Comparison of ENCODE assay signal across 25 cellular contexts in the genomic region with DNA sequence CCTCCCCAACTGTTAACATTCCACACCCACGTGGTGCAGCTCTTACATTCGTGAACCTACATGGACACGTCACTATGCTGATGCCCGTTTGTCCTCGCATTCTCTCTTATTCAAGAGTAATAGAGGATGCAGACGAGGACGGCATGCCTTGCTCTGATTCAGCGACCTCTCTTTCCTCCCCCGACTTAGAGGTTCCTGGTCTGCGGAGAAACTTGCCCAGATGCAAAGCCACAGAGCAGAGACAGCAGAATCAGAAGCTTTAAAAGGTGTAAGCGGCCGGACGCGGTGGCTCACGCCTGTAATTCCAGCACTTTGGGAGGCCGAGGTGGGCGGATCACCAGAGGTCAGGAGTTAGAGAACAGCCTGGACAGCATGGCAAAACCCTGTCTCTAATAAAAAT.
"Had no signal": no experiment of that assay in that cellular context is flagged by ENCODE, and none has a peak within 500 bp of the region (broad histone marks: within the 10 kb centered on the region; RNA-seq: fewer than 3 reads in every experiment).

No MANE protein-coding gene starts in this region.

- H3K4me3 Mint-ChIP-seq: activated CD4-positive, alpha-beta memory T cell treated with anti-CD3 and anti-CD28 coated beads for 36 hours; activated CD4-positive, alpha-beta T cell treated with anti-CD3 and anti-CD28 coated beads, Interleukin-2, amount 10 ng/mL, durations not matched to agents 7 days and 5 days; activated naive CD4-positive, alpha-beta T cell treated with anti-CD3 and anti-CD28 coated beads for 36 hours; activated naive CD8-positive, alpha-beta T cell; activated T-cell treated with anti-CD3 and anti-CD28 coated beads, Interleukin-2, amount 50 U/mL, for 4 hours had no signal

- H3K27me3 ChIP-seq: brain microvascular endothelial cell, cardiac muscle cell, SJCRH30 had no signal

- H3K4me2 ChIP-seq: SK-N-SH had no signal

- H3K4me1 Mint-ChIP-seq: activated CD4-positive, alpha-beta T cell treated with anti-CD3 and anti-CD28 coated beads, Interleukin-2, amount 10 ng/mL, durations not matched to agents 7 days and 5 days had no signal

- H3K36me3 Mint-ChIP-seq: activated CD4-positive, alpha-beta memory T cell treated with anti-CD3 and anti-CD28 coated beads for 36 hours; activated naive CD8-positive, alpha-beta T cell had no signal

- H3K4me1 ChIP-seq: SJCRH30 had no signal

- H3K9me3 ChIP-seq: SJCRH30, SK-N-SH had no signal

- H3K9me3 Mint-ChIP-seq: activated CD4-positive, alpha-beta memory T cell treated with anti-CD3 and anti-CD28 coated beads for 36 hours; activated CD4-positive, alpha-beta T cell treated with anti-CD3 and anti-CD28 coated beads, Interleukin-2, amount 10 ng/mL, durations not matched to agents 7 days and 5 days; activated naive CD4-positive, alpha-beta T cell treated with anti-CD3 and anti-CD28 coated beads for 36 hours; activated T-cell treated with anti-CD3 and anti-CD28 coated beads, Interleukin-2, amount 50 U/mL, for 4 hours had no signal

- H3K27me3 Mint-ChIP-seq: activated CD4-positive, alpha-beta memory T cell treated with anti-CD3 and anti-CD28 coated beads for 36 hours; activated CD4-positive, alpha-beta T cell treated with anti-CD3 and anti-CD28 coated beads, Interleukin-2, amount 10 ng/mL, durations not matched to agents 7 days and 5 days; activated naive CD8-positive, alpha-beta T cell had no signal

- H3K27ac Mint-ChIP-seq: activated CD4-positive, alpha-beta memory T cell treated with anti-CD3 and anti-CD28 coated beads for 36 hours; activated CD4-positive, alpha-beta T cell treated with anti-CD3 and anti-CD28 coated beads, Interleukin-2, amount 10 ng/mL, durations not matched to agents 7 days and 5 days; activated naive CD4-positive, alpha-beta T cell treated with anti-CD3 and anti-CD28 coated beads for 36 hours; activated naive CD8-positive, alpha-beta T cell had no signal

- H3K27ac ChIP-seq: brain microvascular endothelial cell, SJCRH30, VCaP had no signal

- H3K9ac ChIP-seq: SK-N-SH had no signal

- H3K36me3 ChIP-seq: brain microvascular endothelial cell, cardiac muscle cell, SJCRH30 had no signal

- H3K4me3 ChIP-seq: cardiac muscle cell, SJCRH30 had no signal

- DNase-seq: activated CD4-positive, alpha-beta memory T cell treated with anti-CD3 and anti-CD28 coated beads for 36 hours; activated CD4-positive, alpha-beta T cell treated with anti-CD3 and anti-CD28 coated beads, Interleukin-2, amount 10 ng/mL, durations not matched to agents 7 days and 5 days; activated CD4-positive, CD25-positive, alpha-beta regulatory T cell; activated CD8-positive, alpha-beta memory T cell treated with anti-CD3 and anti-CD28 coated beads for 24 hours; activated effector memory CD4-positive, alpha-beta T cell treated with anti-CD3 and anti-CD28 coated beads, Interleukin-2, amount 50 U/mL, for 16 hours; activated naive CD4-positive, alpha-beta T cell treated with anti-CD3 and anti-CD28 coated beads for 36 hours; activated T-cell treated with anti-CD3 and anti-CD28 coated beads, Interleukin-2, amount 50 U/mL, for 4 hours; amygdala; brain microvascular endothelial cell; Karpas-422; NCI-H1048; NCI-H146; NCI-H187 treated with DMSO at 0.1 percent for 48 hours; NCI-H2171; NCI-H226; NCI-H526; NCI-H82; Right ventricle myocardium superior; RPMI8226; SJCRH30; SK-N-SH; T-helper 1 cell had no signal
